8 cellular contexts compared by ENCODE assay signal in genomic region chr6:21022343-21023107, GRCh38.
DNase-seq lines count a peak whose midpoint lies in the region; ATAC-seq and TF ChIP-seq lines count a peak whose summit lies in the region.

No MANE protein-coding gene starts in this region.

- H3K9ac ChIP-seq in DND-41 (ENCODE audit: low read depth, low read length) = no peak overlapping the region

- no peaks in the 10 kb centered on the region for H3K27me3 ChIP-seq in DND-41 (ENCODE audit: insufficient read depth, low read length, poor library complexity)

- intact Hi-C loops in OCI-LY7 (cut with micrococcal nuclease; ENCODE audit: unreplicated experiment) = no loop called here

- H3K27me3 Mint-ChIP-seq in naive B cell = no peaks in the 10 kb centered on the region

- H3K4me3 Mint-ChIP-seq in naive B cell = peak overlapping the region in 5 of 8 donors; percentile 11 to 72 (median 48)

- H3K79me2 ChIP-seq in DND-41 (ENCODE audit: insufficient read depth, low read length) (no peaks in the 10 kb centered on the region), OCI-LY7 (ENCODE audit: insufficient read depth, low read depth, low read length) (no peaks in the 10 kb centered on the region)

- no TSS peak for BruUV-seq in OCI-LY7 (replicated peaks; lab: Mats Ljungman, UMichigan)

- no peak overlapping the region for H3K4me2 ChIP-seq in DND-41 (ENCODE audit: insufficient read depth, low read length)
- H3K4me2 ChIP-seq in OCI-LY7 (ENCODE audit: low read length) = no peak overlapping the region

- DNase-seq in DND-41 = no peak
- DNase-seq in HT-29 (ENCODE audit: low spot score) = peak; percentile 94
- DNase-seq in amniotic epithelial cell (ENCODE audit: low read depth) = peak; percentile 41
- peak; percentile 42 for DNase-seq in naive B cell
- no peak for DNase-seq in activated effector memory CD4-positive, alpha-beta T cell treated with Interleukin-2 at 50 U/mL for 16 hours
- no peak for DNase-seq in Kasumi-1 (lab: John Stamatoyannopoulos, UW)
- DNase-seq in OCI-LY7 (ENCODE audit: low spot score) = no peak

- TF ChIP-seq CTCF in DND-41 (IDR thresholded peaks at IDR 0.05; ENCODE audit: borderline replicate concordance, extremely low read depth, low read length, poor library complexity, severe bottlenecking) = no peak
- TF ChIP-seq CTCF in OCI-LY7 (conservative IDR thresholded peaks at IDR 0.05; ENCODE audit: low read length) = no peak

- CTCF ChIA-PET in OCI-LY7 (lab: Charles Lee; ENCODE audit: unreplicated experiment) = no interaction called here

- ATAC-seq in DND-41 (ENCODE audit: insufficient read depth, low read depth) (peak; percentile 49; the same call in 2 of the 3 replicates), GM21528 (IDR thresholded peaks at IDR 0.05; ENCODE audit: low FRiP score, unreplicated experiment) (peak; percentile 96), naive B cell (ENCODE audit: low read depth in 2 of 2) (peak; percentile 80 to 87)

- H3K4me3 ChIP-seq in DND-41 (ENCODE audit: low read depth in 1 of 2, low read length in 2 of 2) (no peak overlapping the region), OCI-LY7 (ENCODE audit: low read depth, low read length, poor library complexity, severe bottlenecking) (no peak overlapping the region)

- H4K20me1 ChIP-seq in DND-41 (ENCODE audit: insufficient read depth, low read length) (no peaks in the 10 kb centered on the region), OCI-LY7 (ENCODE audit: insufficient read depth, low read length) (no peaks in the 10 kb centered on the region)

- H3K9me3 ChIP-seq in DND-41 (ENCODE audit: insufficient read depth, low read length, severe bottlenecking) = peaks cover 2% of the 10 kb centered on the region
- no peaks in the 10 kb centered on the region for H3K9me3 ChIP-seq in OCI-LY7 (ENCODE audit: low read length)

- peak overlapping the region; percentile 48 to 90 (median 62) for H3K27ac Mint-ChIP-seq in naive B cell

- H3K4me1 Mint-ChIP-seq in naive B cell = peaks cover 18 to 25% (median 19%) of the 10 kb centered on the region in 3 donors

- H3K9me3 Mint-ChIP-seq in naive B cell = peaks cover 0 to 5% (median 0%) of the 10 kb centered on the region in 7 donors

- H2AFZ ChIP-seq in DND-41 (ENCODE audit: low read depth, low read length) (no peak overlapping the region), OCI-LY7 (ENCODE audit: low read length) (no peak overlapping the region)

- peaks cover 3 to 11% of the 10 kb centered on the region in 2 donors for H3K36me3 Mint-ChIP-seq in naive B cell

- H3K36me3 ChIP-seq in DND-41 (ENCODE audit: insufficient read depth, low read length) = peaks cover 2% of the 10 kb centered on the region; the same call in 1 of the 2 replicates
- no peaks in the 10 kb centered on the region for H3K36me3 ChIP-seq in OCI-LY7 (ENCODE audit: insufficient read depth, low read length)

- H3K4me1 ChIP-seq in DND-41 (ENCODE audit: insufficient read depth, low read length) (no peaks in the 10 kb centered on the region), OCI-LY7 (ENCODE audit: insufficient read depth, low read length, poor library complexity, severe bottlenecking) (no peaks in the 10 kb centered on the region)

- POLR2A ChIA-PET in OCI-LY7 (lab: Charles Lee) = no interaction called here

- H3K27ac ChIP-seq in DND-41 (ENCODE audit: low read length) (no peak overlapping the region), OCI-LY7 (ENCODE audit: low read depth, low read length, poor library complexity, severe bottlenecking) (no peak overlapping the region)

- no peaks in the 10 kb centered on the region for H3K9me2 ChIP-seq in OCI-LY7 (ENCODE audit: insufficient read depth, low read length)

Comparison
In these comparisons a context has a peak if more than half of its experiments do, and no peak if none do; other contexts are left out.
1. DNase-seq: peak in HT-29 (single experiment), amniotic epithelial cell (single experiment) and naive B cell (single experiment); none in DND-41 (single experiment), activated effector memory CD4-positive, alpha-beta T cell treated with Interleukin-2 at 50 U/mL for 16 hours (single experiment), Kasumi-1 (0 of 2) and OCI-LY7 (single experiment).
2. Peak in every context shown above with its lines, with median percentiles within 50 percentile points of each other: ATAC-seq.